In genomic region chr19:57280165-57280912, GRCh38 we compare ENCODE assay signal across 7 cellular contexts. TPM values are rescaled to one million over a fixed set of nuclear protein-coding genes. Genes with fewer than 3 reads are reported as not detected.
DNase-seq lines count a peak whose midpoint lies in the region; ATAC-seq, FAIRE-seq and TF ChIP-seq lines count a peak whose summit lies in the region.

Gene ZNF460, plus strand, starts transcription at chr19:57280485. Its CDS starts 322 bp downstream, at chr19:57280807.

- peaks cover 22% of the 10 kb centered on the region for H3K4me1 ChIP-seq in astrocyte (ENCODE audit: insufficient read depth, low read length)

- H3K36me3 ChIP-seq in astrocyte (ENCODE audit: insufficient read depth, low read length) = peaks cover 12% of the 10 kb centered on the region

- no peaks in the 10 kb centered on the region for H3K27me3 ChIP-seq in astrocyte (ENCODE audit: insufficient read depth, low read length)

- intact Hi-C loops in T-helper 2 cell treated with Interferon-gamma antibody and Interleukin-4, amounts not matched to agents 100 ng/mL and 5 ng/mL, for 36 hours (cut with micrococcal nuclease) = loop anchor here (1.0 to 2.0 kb wide), 6 partner anchors 40 to 155 kb away; partner anchors contain the start of genes TRAPPC2B, ZNF264, ZNF304 and ZNF543

- H3K27ac ChIP-seq in astrocyte (ENCODE audit: low read depth, low read length) = peak within 1 kb of the TSS; percentile 99

- H3K9me3 ChIP-seq in astrocyte (ENCODE audit: insufficient read depth, low read depth, low read length) = no peaks in the 10 kb centered on the region

- no peak for FAIRE-seq in astrocyte (lab: Jason Lieb, UNC)

- DNase-seq in NCI-H187 treated with DMSO at 0.1 percent for 48 hours (lab: John Stamatoyannopoulos, UW) (peak; percentile 85), astrocyte (ENCODE audit: low read depth) (peak; percentile 94), hepatic stellate cell (ENCODE audit: low spot score) (peak; percentile 93), renal cortical epithelial cell (ENCODE audit: low read depth) (peak; percentile 90)

- H3K27ac Mint-ChIP-seq in astrocyte (ENCODE audit: unreplicated experiment) = no peak within 1 kb of the TSS

- no peaks in the 10 kb centered on the region for H3K27me3 Mint-ChIP-seq in astrocyte (ENCODE audit: low read depth, unreplicated experiment)

- peaks cover 4% of the 10 kb centered on the region for H3K9me3 Mint-ChIP-seq in astrocyte (ENCODE audit: unreplicated experiment)

- ATAC-seq in GM18505 (IDR thresholded peaks at IDR 0.05; ENCODE audit: unreplicated experiment) (peak; percentile 79), HG02970 (IDR thresholded peaks at IDR 0.05; ENCODE audit: low FRiP score, unreplicated experiment) (peak; percentile 79)

- TF ChIP-seq POLR2A in GM18505 (IDR thresholded peaks at IDR 0.05; ENCODE audit: borderline replicate concordance, extremely low read depth, insufficient read depth, insufficient read length) = peak; percentile 70

- H3K36me3 Mint-ChIP-seq in astrocyte (ENCODE audit: low read depth, unreplicated experiment) = peaks cover 14% of the 10 kb centered on the region

- H3K79me2 ChIP-seq in astrocyte (ENCODE audit: insufficient read depth, low read length) = peaks cover 51% of the 10 kb centered on the region

- peaks cover 42% of the 10 kb centered on the region for H4K20me1 ChIP-seq in astrocyte (ENCODE audit: insufficient read depth, low read length)

- no peak within 1 kb of the TSS for H3K4me3 Mint-ChIP-seq in astrocyte (ENCODE audit: unreplicated experiment)

- peak within 1 kb of the TSS; percentile 98 for H3K9ac ChIP-seq in astrocyte (ENCODE audit: low read length)

- peak within 1 kb of the TSS; percentile 90 for H3K4me2 ChIP-seq in astrocyte (ENCODE audit: low read length)

- TF ChIP-seq CTCF in astrocyte (IDR thresholded peaks at IDR 0.05; ENCODE audit: insufficient read depth, low read depth, low read length) = no peak

- H3K4me1 Mint-ChIP-seq in astrocyte (ENCODE audit: low read depth, unreplicated experiment) = peaks cover 39% of the 10 kb centered on the region

- peak within 1 kb of the TSS; percentile 79 for H3K4me3 ChIP-seq in astrocyte (ENCODE audit: insufficient read depth, low read depth, low read length)

- peak within 1 kb of the TSS; percentile 88 for H2AFZ ChIP-seq in astrocyte (ENCODE audit: low read depth, low read length)

RNA-seq across cellular contexts. Expression of gene ZNF460, which starts in this region (rescaled TPM):
- total RNA-seq in T-helper 2 cell treated with Interferon-gamma antibody and Interleukin-4, amounts not matched to agents 100 ng/mL and 5 ng/mL, for 36 hours = 33.0 and 37.8 TPM in 2 replicates
- 87.2 and 105 TPM in 2 replicates for total RNA-seq in astrocyte
- 88.0 and 164 TPM in 2 replicates for total RNA-seq in renal cortical epithelial cell

Comparison
In these comparisons a context has a peak if more than half of its experiments do, and no peak if none do; other contexts are left out.
1. Peak in every context shown above with its lines: DNase-seq, ATAC-seq, H3K4me3 ChIP-seq and H3K27ac ChIP-seq.